22 cellular contexts compared by ENCODE assay signal in genomic region chrX:96480081-96480480, GRCh38.
DNase-seq lines count a peak whose midpoint lies in the region; ATAC-seq, FAIRE-seq and TF ChIP-seq lines count a peak whose summit lies in the region.
"Had no signal": no experiment of that assay in that cellular context is flagged by ENCODE, and none has a peak within 500 bp of the region (broad histone marks: within the 10 kb centered on the region; RNA-seq: fewer than 3 reads in every experiment).

No MANE protein-coding gene starts in this region.

- H3K27ac ChIP-seq in A549 (no peak overlapping the region), smooth muscle cell (ENCODE audit: low read depth) (no peak overlapping the region)
- H3K27ac ChIP-seq: esophagus muscularis mucosa, KMS-11, parathyroid adenoma, upper lobe of left lung had no signal

- POLR2A ChIA-PET in A549 (lab: Yijun Ruan, JAX) = no interaction called here

- H3K36me3 ChIP-seq in smooth muscle cell (ENCODE audit: low read depth) = no peaks in the 10 kb centered on the region
- H3K36me3 ChIP-seq: esophagus muscularis mucosa, upper lobe of left lung had no signal

- H3K4me1 ChIP-seq in A549 (peaks cover 13% of the 10 kb centered on the region; the same call in 2 of the 3 replicates), smooth muscle cell (ENCODE audit: low read depth) (no peaks in the 10 kb centered on the region)
- H3K4me1 ChIP-seq: esophagus muscularis mucosa, parathyroid adenoma, upper lobe of left lung had no signal

- no peak overlapping the region for H3K9ac ChIP-seq in smooth muscle cell (ENCODE audit: low read depth)
- H3K9ac ChIP-seq: KMS-11, parathyroid adenoma had no signal

- WGBS in A549 (ENCODE audit: missing lambda C conversion rate) = 2% methylated on average over 5 of the region's 5 CpGs
- WGBS in smooth muscle cell (ENCODE audit: low lambda C conversion rate) = 43% methylated on average over 5 of the region's 5 CpGs

- ATAC-seq in A549 = peak; percentile 76 to 89; a peak in 5 of 6 replicates
- ATAC-seq: activated naive CD8-positive, alpha-beta T cell treated with anti-CD3 and anti-CD28 coated beads, Interleukin-2, amount 50 U/mL, for 24 hours; stimulated activated naive CD8-positive, alpha-beta T cell treated with anti-CD3 and anti-CD28 coated beads, Interleukin-15, amount 100 ng/mL, for 72 hours had no signal

- peak overlapping the region; percentile 32; the same call in 2 of the 3 replicates for H3K4me2 ChIP-seq in A549
- H3K4me2 ChIP-seq in smooth muscle cell = no peak overlapping the region
- H3K4me2 ChIP-seq: KMS-11 had no signal

- no peaks in the 10 kb centered on the region for H3K79me2 ChIP-seq in smooth muscle cell (ENCODE audit: low read depth)
- H3K79me2 ChIP-seq: parathyroid adenoma had no signal

- H3K4me3 ChIP-seq in A549 = no peak overlapping the region
- H3K4me3 ChIP-seq in foreskin fibroblast (ENCODE audit: low read depth in 1 of 2, low read length in 2 of 2) = no peak overlapping the region
- no peak overlapping the region for H3K4me3 ChIP-seq in smooth muscle cell
- H3K4me3 ChIP-seq: esophagus muscularis mucosa, lung, upper lobe of left lung had no signal

- DNase-seq in A549 (ENCODE audit: low read depth in 1 of 2, low spot score in 1 of 2) = peak in 1 of 2 experiments; percentile 45
- DNase-seq in HCEC 1CT = peak; percentile 74
- peak; percentile 2 for DNase-seq in astrocyte of the hippocampus (ENCODE audit: low read depth, low spot score)
- peak; percentile 60 to 69 for DNase-seq in foreskin fibroblast
- no peak for DNase-seq in occipital lobe (lab: John Stamatoyannopoulos, UW)
- DNase-seq in NCI-H526 (lab: John Stamatoyannopoulos, UW) = no peak
- DNase-seq in smooth muscle cell (lab: John Stamatoyannopoulos, UW; ENCODE audit: unreplicated experiment) = no peak
- DNase-seq in NCI-H1930 (lab: John Stamatoyannopoulos, UW) = no peak
- DNase-seq: activated CD4-positive, alpha-beta T cell treated with anti-CD3 and anti-CD28 coated beads, Interleukin-2, amount 10 ng/mL, durations not matched to agents 24 days and 14 days; activated naive CD8-positive, alpha-beta T cell treated with anti-CD3 and anti-CD28 coated beads, Interleukin-2, amount 50 U/mL, for 24 hours; effector CD4-positive, alpha-beta T cell; naive B cell; NCI-H1105 treated with DMSO at 0.1 percent for 48 hours; NCI-H526 treated with DMSO at 0.1 percent for 48 hours; SHP77; stimulated activated naive CD8-positive, alpha-beta T cell treated with anti-CD3 and anti-CD28 coated beads, Interleukin-15, amount 100 ng/mL, for 72 hours; upper lobe of left lung had no signal

- peak; percentile 28 for FAIRE-seq in A549 (lab: Jason Lieb, UNC)
- FAIRE-seq: islet of Langerhans had no signal

- no peaks in the 10 kb centered on the region for H4K20me1 ChIP-seq in smooth muscle cell (ENCODE audit: low read depth)

- no peak for TF ChIP-seq POLR2A in A549 (IDR thresholded peaks at IDR 0.05; ENCODE audit: low read length)

- H2AFZ ChIP-seq in smooth muscle cell (ENCODE audit: low read depth) = no peak overlapping the region
- H2AFZ ChIP-seq: parathyroid adenoma had no signal

- TF ChIP-seq CTCF in A549 (IDR thresholded peaks at IDR 0.05) (no peak), foreskin fibroblast (IDR thresholded peaks at IDR 0.05; ENCODE audit: low read depth, low read length) (no peak), smooth muscle cell (IDR thresholded peaks at IDR 0.05; ENCODE audit: borderline replicate concordance, insufficient read depth, poor library complexity, severe bottlenecking) (no peak)

- no peak for TF ChIP-seq RAD21 in A549 (conservative IDR thresholded peaks at IDR 0.05 in 1 of 2, IDR thresholded peaks at IDR 0.05 in 1 of 2)

- CTCF ChIA-PET in A549 (lab: Yijun Ruan, JAX) = no interaction called here

- H3K27me3 ChIP-seq in smooth muscle cell (ENCODE audit: low read depth) = no peaks in the 10 kb centered on the region
- H3K27me3 ChIP-seq: esophagus muscularis mucosa, upper lobe of left lung had no signal

- H3K9me3 ChIP-seq in A549 (no peaks in the 10 kb centered on the region), smooth muscle cell (replicated peaks; ENCODE audit: low read depth) (no peaks in the 10 kb centered on the region)
- H3K9me3 ChIP-seq: esophagus muscularis mucosa, upper lobe of left lung had no signal

- TF ChIP-seq EP300 in A549 (IDR thresholded peaks at IDR 0.05) = no peak

- H3F3A ChIP-seq in smooth muscle cell (ENCODE audit: low read depth) = no peaks in the 10 kb centered on the region

TF ChIP-seq in A549, 52 proteins besides CTCF, POLR2A, EP300 and RAD21:
- TF ChIP-seq MAZ (IDR thresholded peaks at IDR 0.05; ENCODE audit: borderline replicate concordance, low read depth, low read length) = no peak
- TF ChIP-seq JUNB (IDR thresholded peaks at IDR 0.05) = peak; percentile 41; the same call in 1 of the 2 replicates
- TF ChIP-seq GATA3 (IDR thresholded peaks at IDR 0.05; ENCODE audit: borderline replicate concordance) = peak; percentile 43; the same call in 1 of the 2 replicates
- TF ChIP-seq KDM5A (IDR thresholded peaks at IDR 0.05) = no peak
- no peak for TF ChIP-seq FOSL2 (IDR thresholded peaks at IDR 0.05)
- peak; percentile 69 for TF ChIP-seq FOSL2 (CRISPR knock-in tag; IDR thresholded peaks at IDR 0.05)
- TF ChIP-seq BCL3 (IDR thresholded peaks at IDR 0.05) = no peak

Comparison
In these comparisons a context has a peak if more than half of its experiments do, and no peak if none do; other contexts are left out.
1. DNase-seq: peak in HCEC 1CT (single experiment), astrocyte of the hippocampus (single experiment) and foreskin fibroblast (2 of 2); none in occipital lobe (single experiment), NCI-H526 (0 of 2), smooth muscle cell (single experiment) and NCI-H1930 (0 of 2).